ENCODE assay signal across 21 cellular contexts in the genomic region with DNA sequence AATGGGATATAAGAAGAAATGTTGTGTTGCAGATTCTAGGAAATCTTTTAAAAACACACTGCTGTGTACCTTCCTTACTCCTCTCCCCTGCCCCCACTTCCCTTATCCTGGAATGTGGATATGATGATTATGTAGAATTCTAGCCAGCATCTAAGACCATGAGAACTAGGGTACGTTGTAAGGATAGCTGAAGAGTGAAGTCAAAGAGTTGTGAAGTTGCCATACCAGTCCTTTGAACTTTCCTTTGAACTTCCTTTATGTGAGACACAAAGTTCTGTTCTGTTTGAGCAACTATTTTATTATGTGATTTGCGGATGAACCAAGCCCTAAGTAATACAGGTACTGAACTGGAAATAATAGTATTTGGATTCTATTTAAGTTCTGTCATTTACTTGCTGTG. TPM values are rescaled to one million over a fixed set of nuclear protein-coding genes. Genes with fewer than 3 reads are reported as not detected.
DNase-seq lines count a peak whose midpoint lies in the region; ATAC-seq and TF ChIP-seq lines count a peak whose summit lies in the region.
"Had no signal": no experiment of that assay in that cellular context is flagged by ENCODE, and none has a peak within 500 bp of the region (broad histone marks: within the 10 kb centered on the region; RNA-seq: fewer than 3 reads in every experiment).

No MANE protein-coding gene starts in this region.

- 0 out of 4 replicates have a peak, but pooled peaks cover 0 to 2% of the 10 kb centered on the region in 2 experiments for H3K79me1 ChIP-seq in IMR-90 (ENCODE audit: low read depth in 1 of 2, low read length in 2 of 2)

- H3K14ac ChIP-seq in IMR-90 (replicated peaks; ENCODE audit: low read depth, low read length): 0 out of 2 replicates have a peak overlapping the region, but pooled peaks have one; percentile 26

- TF ChIP-seq CTCF in C4-2B (conservative IDR thresholded peaks at IDR 0.05) (no peak), IMR-90 (conservative IDR thresholded peaks at IDR 0.05; ENCODE audit: low read depth, low read length) (no peak), prostate gland (IDR thresholded peaks at IDR 0.05) (no peak), stomach (IDR thresholded peaks at IDR 0.05) (no peak)

- H2AK9ac ChIP-seq in IMR-90 (replicated peaks; ENCODE audit: low read depth, low read length, poor library complexity): no peak overlapping the region

- no peaks in the 10 kb centered on the region for H4K20me1 ChIP-seq in IMR-90 (ENCODE audit: insufficient read depth, low read length)

- no peak overlapping the region for H2BK5ac ChIP-seq in IMR-90 (ENCODE audit: low read depth, low read length, poor library complexity, severe bottlenecking)

- H3K18ac ChIP-seq in IMR-90 (ENCODE audit: low read depth, low read length): no peak overlapping the region

- in situ Hi-C loops in IMR-90 (cut with MboI; ENCODE audit: low sequenced_read_pairs): loop anchor here (5.0 to 10.0 kb wide), 2 partner anchors 70 to 288 kb away; no protein-coding TSS in a partner anchor

- H2AK5ac ChIP-seq in IMR-90 (ENCODE audit: low read depth, low read length): no peak overlapping the region

- no peak overlapping the region for H3K23ac ChIP-seq in IMR-90 (ENCODE audit: low read depth, low read length)

- no peak for TF ChIP-seq POLR2A in IMR-90 (IDR thresholded peaks at IDR 0.05; ENCODE audit: low read depth, low read length)
- no peak for TF ChIP-seq POLR2A in prostate gland (IDR thresholded peaks at IDR 0.05)
- no peak for TF ChIP-seq POLR2A in stomach (IDR thresholded peaks at IDR 0.05)

- TF ChIP-seq EP300 in stomach (IDR thresholded peaks at IDR 0.05): no peak

- H3K9me3 ChIP-seq in IMR-90 (ENCODE audit: control insufficient read depth, insufficient read depth, low read length) (no peaks in the 10 kb centered on the region), endocrine pancreas (ENCODE audit: control insufficient read depth, low read length) (no peaks in the 10 kb centered on the region), prostate gland (no peaks in the 10 kb centered on the region), stomach (no peaks in the 10 kb centered on the region)
- H3K9me3 ChIP-seq: thyroid gland had no signal

- no peak overlapping the region for H3K4me3 ChIP-seq in IMR-90 (ENCODE audit: insufficient read depth, low read depth, low read length)
- H3K4me3 ChIP-seq in endocrine pancreas (ENCODE audit: control insufficient read depth, insufficient read depth, low read length): peak overlapping the region; percentile 76
- H3K4me3 ChIP-seq in prostate gland: no peak overlapping the region
- H3K4me3 ChIP-seq in stomach: no peak overlapping the region
- H3K4me3 ChIP-seq: K562, thyroid gland had no signal

- dilution Hi-C loops in IMR-90 (cut with HindIII; ENCODE audit: low sequenced_read_pairs, unreplicated experiment): no loop called here

- ATAC-seq in IMR-90 (ENCODE audit: low read depth) (no peak; the same call in 1 of the 2 replicates), HG03378 (IDR thresholded peaks at IDR 0.05; ENCODE audit: unreplicated experiment) (no peak)
- ATAC-seq: activated T-helper 17 cell treated with anti-CD3 and anti-CD28 coated beads, Interleukin-2, amount 50 U/mL, for 72 hours; K562; naive thymus-derived CD8-positive, alpha-beta T cell had no signal

- H3K56ac ChIP-seq in IMR-90 (ENCODE audit: extremely low read depth, insufficient read depth, low read length): no peak overlapping the region

- DNase-seq in IMR-90 (no peak), prostate gland (ENCODE audit: low spot score) (peak; percentile 36), NCI-H2029 treated with DMSO at 0.1 percent for 48 hours (lab: John Stamatoyannopoulos, UW) (no peak), stomach (no peak)
- DNase-seq: activated CD4-positive, alpha-beta memory T cell treated with anti-CD3 and anti-CD28 coated beads for 36 hours; activated CD8-positive, alpha-beta memory T cell treated with anti-CD3 and anti-CD28 coated beads, Interleukin-2, amount 50 U/mL, for 48 hours; activated naive CD4-positive, alpha-beta T cell treated with anti-CD3 and anti-CD28 coated beads, Interleukin-2, amount 50 U/mL, for 16 hours; anterior cingulate cortex; H7; left ventricle myocardium superior; midbrain; naive thymus-derived CD8-positive, alpha-beta T cell; NCI-H1436; NCI-H345; T-helper 1 cell; thyroid gland had no signal

- BruUV-seq in IMR-90 (replicated peaks; lab: Mats Ljungman, UMichigan): no TSS peak

- no peaks in the 10 kb centered on the region; the same call in 1 of the 2 replicates for H3K4me1 ChIP-seq in IMR-90 (ENCODE audit: control insufficient read depth, insufficient read depth, low read length)
- H3K4me1 ChIP-seq in endocrine pancreas (ENCODE audit: control insufficient read depth, insufficient read depth, low read length): peaks cover 8% of the 10 kb centered on the region
- H3K4me1 ChIP-seq in prostate gland (replicated peaks): no peaks in the 10 kb centered on the region
- H3K4me1 ChIP-seq in stomach: peaks cover 12 to 47% (median 30%) of the 10 kb centered on the region in 4 donors

- H2BK120ac ChIP-seq in IMR-90 (ENCODE audit: low read depth, low read length): no peak overlapping the region

- H2BK15ac ChIP-seq in IMR-90 (ENCODE audit: low read depth, low read length): no peak overlapping the region

- H3K27ac ChIP-seq in C4-2B: peak overlapping the region; percentile 89; the same call in 1 of the 2 replicates
- no peak overlapping the region for H3K27ac ChIP-seq in IMR-90 (ENCODE audit: insufficient read depth, low read length)
- H3K27ac ChIP-seq in prostate gland: peak overlapping the region; percentile 63
- H3K27ac ChIP-seq in stomach: no peak overlapping the region

- intact Hi-C loops in IMR-90 (cut with micrococcal nuclease): no loop called here
- intact Hi-C loops in prostate gland (cut with DNase I): no loop called here
- intact Hi-C loops in stomach (cut with DNase I; ENCODE audit: low total_unique reads): no loop called here

- no peak overlapping the region for H4K91ac ChIP-seq in IMR-90 (ENCODE audit: insufficient read depth, low read depth, low read length)

- H3K27me3 ChIP-seq in IMR-90 (ENCODE audit: control insufficient read depth, insufficient read depth, low read length) (no peaks in the 10 kb centered on the region), endocrine pancreas (ENCODE audit: control insufficient read depth, insufficient read depth, low read length) (no peaks in the 10 kb centered on the region), prostate gland (replicated peaks; ENCODE audit: insufficient read depth) (no peaks in the 10 kb centered on the region), stomach (no peaks in the 10 kb centered on the region)
- H3K27me3 ChIP-seq: thyroid gland had no signal

- H3K9ac ChIP-seq in IMR-90 (ENCODE audit: low read depth, low read length) (no peak overlapping the region), endocrine pancreas (ENCODE audit: control insufficient read depth, insufficient read depth, low read length) (no peak overlapping the region)

- H4K5ac ChIP-seq in IMR-90 (ENCODE audit: low read depth, low read length): no peak overlapping the region

- no peak overlapping the region for H2BK20ac ChIP-seq in IMR-90 (ENCODE audit: low read depth, low read length)

- H2AFZ ChIP-seq in IMR-90 (replicated peaks; ENCODE audit: low read length, poor library complexity): no peak overlapping the region

- CTCF ChIA-PET in IMR-90 (lab: Yijun Ruan, JAX): no interaction called here

- TF ChIP-seq RAD21 in IMR-90 (IDR thresholded peaks at IDR 0.05; ENCODE audit: low read length): no peak

- no peaks in the 10 kb centered on the region for H3K36me3 ChIP-seq in IMR-90 (ENCODE audit: control insufficient read depth, insufficient read depth, low read length)
- H3K36me3 ChIP-seq in endocrine pancreas (ENCODE audit: control insufficient read depth, insufficient read depth, low read length): no peaks in the 10 kb centered on the region
- no peaks in the 10 kb centered on the region for H3K36me3 ChIP-seq in prostate gland
- H3K36me3 ChIP-seq in stomach: no peaks in the 10 kb centered on the region
- H3K36me3 ChIP-seq: thyroid gland had no signal

- no peak overlapping the region for H3K4ac ChIP-seq in IMR-90 (ENCODE audit: low read depth, low read length)

- POLR2A ChIA-PET in IMR-90 (lab: Charles Lee; ENCODE audit: unreplicated experiment): no interaction called here

- no CpG with 5 or more reads among the region's 2 CpGs for WGBS in IMR-90 (ENCODE audit: extremely low coverage in 2 of 2, insufficient read length in 1 of 2), 2 experiments
- WGBS in prostate gland: 34% methylated on average over 2 of the region's 2 CpGs
- 54 to 76% (median 61%) methylated on average over 2 of the region's 2 CpGs for WGBS in stomach, 5 donors

- no peak overlapping the region for H3K4me2 ChIP-seq in IMR-90 (ENCODE audit: low read depth, low read length)

- no peaks in the 10 kb centered on the region; the same call in 1 of the 2 replicates for H3K9me1 ChIP-seq in IMR-90 (ENCODE audit: insufficient read depth, low read length)

- no peak overlapping the region for H4K8ac ChIP-seq in IMR-90 (ENCODE audit: low read depth in 2 of 2, low read length in 2 of 2)

TF ChIP-seq in IMR-90, 13 proteins besides CTCF, POLR2A, EP300 and RAD21 (continues in another document):
- no peak for TF ChIP-seq BHLHE40 (IDR thresholded peaks at IDR 0.05; ENCODE audit: low read depth, low read length)
- no peak for TF ChIP-seq ELK1 (IDR thresholded peaks at IDR 0.05; ENCODE audit: borderline replicate concordance, low read depth, low read length)

RNA-seq across cellular contexts. Expression of gene RPA3, which starts 31.6 kb away (rescaled TPM):
- total RNA-seq in IMR-90 (2012; rRNA removed) (12.7 and 25.0 TPM in 2 replicates), prostate gland (10 to 100 TPM; 28.2 to 29.5 TPM), stomach (10 to 100 TPM in 3 of 5 donors, 1 to 10 TPM in 1, not detected in 1; 6.7 to 44.9 (median 20.8) TPM)
- polyA plus RNA-seq in IMR-90 (2012; rRNA removed) (20.0 and 21.1 TPM in 2 replicates), stomach (10 to 100 TPM; 28.7 to 39.1 (median 33.0) TPM)
- 3.1 and 5.8 TPM in 2 replicates for polyA plus RNA-seq in IMR-90 (2012; cell fraction: cytosol; rRNA removed)
- polyA plus RNA-seq in IMR-90 (2012; cell fraction: nucleus; rRNA removed; ENCODE audit: low replicate concordance): 0.63 and 4.8 TPM in 2 replicates

RNA-seq across cellular contexts. Expression of gene UMAD1, which starts 46.3 kb away (rescaled TPM):
- total RNA-seq in IMR-90 (2012; rRNA removed) (5.2 and 9.2 TPM in 2 replicates), prostate gland (10 to 100 TPM; 19.5 to 31.4 TPM), stomach (100 to 1,000 TPM in 1 of 5 donors, 10 to 100 TPM in 4; 22.0 to 175 (median 37.9) TPM)
- polyA plus RNA-seq in IMR-90 (2012; rRNA removed) (7.6 and 8.4 TPM in 2 replicates), stomach (10 to 100 TPM in 2 of 3 donors, 1 to 10 TPM in 1; 7.8 to 43.4 (median 21.5) TPM)
- polyA plus RNA-seq in IMR-90 (2012; cell fraction: cytosol; rRNA removed): 3.5 and 4.7 TPM in 2 replicates
- 1.0 and 5.6 TPM in 2 replicates for polyA plus RNA-seq in IMR-90 (2012; cell fraction: nucleus; rRNA removed; ENCODE audit: low replicate concordance)

Comparison
In these comparisons a context has a peak if more than half of its experiments do, and no peak if none do; other contexts are left out.
1. H3K27ac ChIP-seq: peak in C4-2B (single experiment) and prostate gland (2 of 2); none in IMR-90 (single experiment) and stomach (0 of 5).